ENCODE assay signal across 1 cellular context in the genomic region with DNA sequence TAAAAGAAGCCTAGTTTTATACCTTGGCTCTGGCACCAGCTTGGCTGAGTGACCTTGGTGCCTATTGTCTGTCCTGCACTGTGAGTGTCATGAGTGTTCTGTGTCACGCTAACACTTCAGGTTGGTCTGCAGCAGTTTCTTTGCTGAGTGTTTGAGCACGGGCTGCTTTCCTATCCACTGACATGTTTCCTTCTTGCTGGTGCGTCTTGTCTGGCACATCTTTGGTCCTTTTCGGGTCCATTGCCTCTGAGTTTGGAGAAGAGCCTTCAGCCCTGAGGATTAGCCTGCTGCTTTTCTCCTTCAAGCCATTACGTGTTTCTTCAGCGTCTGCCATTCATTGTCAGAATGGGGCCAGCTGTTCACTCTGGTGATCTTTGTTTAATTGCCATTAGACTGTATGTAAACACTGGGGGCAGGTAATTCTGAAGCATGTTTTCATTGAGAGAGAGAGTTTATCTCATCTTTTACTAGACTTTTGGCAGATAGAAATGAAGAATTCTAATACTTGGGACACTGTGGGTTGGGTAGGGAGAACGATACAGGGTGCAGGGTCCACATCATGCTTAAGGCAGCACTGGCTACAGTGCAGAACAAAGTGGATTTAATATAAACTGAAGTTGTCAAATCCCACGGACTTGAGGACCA.
A peak's percentile ranks its signal among the peaks of the same experiment; 100 is the strongest.
TF ChIP-seq lines count a peak whose summit lies in the region.

No MANE protein-coding gene starts in this region.

TF ChIP-seq in HEK293, 187 proteins besides CTCF, POLR2A, EP300 and RAD21 (continued from another document):
- TF ChIP-seq, protein P1, sequence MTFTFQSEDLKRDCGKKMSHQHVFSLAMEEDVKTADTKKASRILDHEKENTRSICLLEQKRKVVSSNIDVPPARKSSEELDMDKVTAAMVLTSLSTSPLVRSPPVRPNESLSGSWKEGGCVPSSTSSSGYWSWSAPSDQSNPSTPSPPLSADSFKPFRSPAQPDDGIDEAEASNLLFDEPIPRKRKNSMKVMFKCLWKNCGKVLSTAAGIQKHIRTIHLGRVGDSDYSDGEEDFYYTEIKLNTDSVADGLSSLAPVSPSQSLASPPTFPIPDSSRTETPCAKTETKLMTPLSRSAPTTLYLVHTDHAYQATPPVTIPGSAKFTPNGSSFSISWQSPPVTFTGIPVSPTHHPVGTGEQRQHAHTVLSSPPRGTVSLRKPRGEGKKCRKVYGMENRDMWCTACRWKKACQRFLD (tag by site-specific recombination; IDR thresholded peaks at IDR 0.05) = no peak
- no peak for TF ChIP-seq GFI1B (tag by site-specific recombination; IDR thresholded peaks at IDR 0.05)
- no peak for TF ChIP-seq ZNF433 (tag by site-specific recombination; IDR thresholded peaks at IDR 0.05; ENCODE audit: low read depth)
- TF ChIP-seq, protein P2, sequence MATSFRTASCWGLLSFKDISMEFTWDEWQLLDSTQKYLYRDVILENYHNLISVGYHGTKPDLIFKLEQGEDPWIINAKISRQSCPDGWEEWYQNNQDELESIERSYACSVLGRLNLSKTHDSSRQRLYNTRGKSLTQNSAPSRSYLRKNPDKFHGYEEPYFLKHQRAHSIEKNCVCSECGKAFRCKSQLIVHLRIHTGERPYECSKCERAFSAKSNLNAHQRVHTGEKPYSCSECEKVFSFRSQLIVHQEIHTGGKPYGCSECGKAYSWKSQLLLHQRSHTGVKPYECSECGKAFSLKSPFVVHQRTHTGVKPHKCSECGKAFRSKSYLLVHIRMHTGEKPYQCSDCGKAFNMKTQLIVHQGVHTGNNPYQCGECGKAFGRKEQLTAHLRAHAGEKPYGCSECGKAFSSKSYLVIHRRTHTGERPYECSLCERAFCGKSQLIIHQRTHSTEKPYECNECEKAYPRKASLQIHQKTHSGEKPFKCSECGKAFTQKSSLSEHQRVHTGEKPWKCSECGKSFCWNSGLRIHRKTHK (tag by site-specific recombination; IDR thresholded peaks at IDR 0.05) = no peak
- TF ChIP-seq SETDB1 (IDR thresholded peaks at IDR 0.05; ENCODE audit: insufficient read length, low read length) = no peak
- no peak for TF ChIP-seq ZNF404 (tag by site-specific recombination; IDR thresholded peaks at IDR 0.05)
- TF ChIP-seq ZNF211 (tag by site-specific recombination; IDR thresholded peaks at IDR 0.05; ENCODE audit: low read depth) = no peak
- no peak for TF ChIP-seq ZNF670 (tag by site-specific recombination; IDR thresholded peaks at IDR 0.05; ENCODE audit: low read depth)
- TF ChIP-seq ZNF76 (tag by site-specific recombination; IDR thresholded peaks at IDR 0.05; ENCODE audit: borderline replicate concordance, low read depth) = no peak
- no peak for TF ChIP-seq ZNF677 (tag by site-specific recombination; IDR thresholded peaks at IDR 0.05)
- peak; percentile 94 for TF ChIP-seq ZNF335 (tag by site-specific recombination; conservative IDR thresholded peaks at IDR 0.05)
- no peak for TF ChIP-seq ZNF16 (tag by site-specific recombination; IDR thresholded peaks at IDR 0.05; ENCODE audit: low read depth)
- TF ChIP-seq, protein P3, sequence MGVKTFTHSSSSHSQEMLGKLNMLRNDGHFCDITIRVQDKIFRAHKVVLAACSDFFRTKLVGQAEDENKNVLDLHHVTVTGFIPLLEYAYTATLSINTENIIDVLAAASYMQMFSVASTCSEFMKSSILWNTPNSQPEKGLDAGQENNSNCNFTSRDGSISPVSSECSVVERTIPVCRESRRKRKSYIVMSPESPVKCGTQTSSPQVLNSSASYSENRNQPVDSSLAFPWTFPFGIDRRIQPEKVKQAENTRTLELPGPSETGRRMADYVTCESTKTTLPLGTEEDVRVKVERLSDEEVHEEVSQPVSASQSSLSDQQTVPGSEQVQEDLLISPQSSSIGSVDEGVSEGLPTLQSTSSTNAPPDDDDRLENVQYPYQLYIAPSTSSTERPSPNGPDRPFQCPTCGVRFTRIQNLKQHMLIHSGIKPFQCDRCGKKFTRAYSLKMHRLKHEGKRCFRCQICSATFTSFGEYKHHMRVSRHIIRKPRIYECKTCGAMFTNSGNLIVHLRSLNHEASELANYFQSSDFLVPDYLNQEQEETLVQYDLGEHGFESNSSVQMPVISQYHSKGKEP (tag by site-specific recombination; IDR thresholded peaks at IDR 0.05) = peak; percentile 20; the same call in 1 of the 2 replicates
- TF ChIP-seq KLF10 (tag by site-specific recombination; IDR thresholded peaks at IDR 0.05) = no peak
- TF ChIP-seq ZNF140 (tag by site-specific recombination; IDR thresholded peaks at IDR 0.05) = no peak
- no peak for TF ChIP-seq ZNF585B (tag by site-specific recombination; IDR thresholded peaks at IDR 0.05)
- TF ChIP-seq ZSCAN23 (tag by site-specific recombination; IDR thresholded peaks at IDR 0.05) = no peak
